1 cellular context compared by ENCODE assay signal in genomic region chr3:40971191-40972168, GRCh38.
TF ChIP-seq lines count a peak whose summit lies in the region.

No MANE protein-coding gene starts in this region.

TF ChIP-seq in K562, 482 proteins besides CTCF, POLR2A, EP300 and RAD21 (continued from another document):
- no peak for TF ChIP-seq ZNF518B (CRISPR knock-in tag; IDR thresholded peaks at IDR 0.05)
- TF ChIP-seq RFX1 (IDR thresholded peaks at IDR 0.05): 0 out of 2 replicates have a peak, but pooled peaks have one; percentile 14
- TF ChIP-seq PHB2 (IDR thresholded peaks at IDR 0.05; ENCODE audit: low read depth): no peak
- peak; percentile 37; the same call in 1 of the 2 replicates for TF ChIP-seq CEBPB (tag; IDR thresholded peaks at IDR 0.05)
- 0 out of 2 replicates have a peak, but pooled peaks have one; percentile 11 for TF ChIP-seq ARID1B (IDR thresholded peaks at IDR 0.05)
- no peak for TF ChIP-seq ZNF316 (IDR thresholded peaks at IDR 0.05)
- TF ChIP-seq, protein P1, sequence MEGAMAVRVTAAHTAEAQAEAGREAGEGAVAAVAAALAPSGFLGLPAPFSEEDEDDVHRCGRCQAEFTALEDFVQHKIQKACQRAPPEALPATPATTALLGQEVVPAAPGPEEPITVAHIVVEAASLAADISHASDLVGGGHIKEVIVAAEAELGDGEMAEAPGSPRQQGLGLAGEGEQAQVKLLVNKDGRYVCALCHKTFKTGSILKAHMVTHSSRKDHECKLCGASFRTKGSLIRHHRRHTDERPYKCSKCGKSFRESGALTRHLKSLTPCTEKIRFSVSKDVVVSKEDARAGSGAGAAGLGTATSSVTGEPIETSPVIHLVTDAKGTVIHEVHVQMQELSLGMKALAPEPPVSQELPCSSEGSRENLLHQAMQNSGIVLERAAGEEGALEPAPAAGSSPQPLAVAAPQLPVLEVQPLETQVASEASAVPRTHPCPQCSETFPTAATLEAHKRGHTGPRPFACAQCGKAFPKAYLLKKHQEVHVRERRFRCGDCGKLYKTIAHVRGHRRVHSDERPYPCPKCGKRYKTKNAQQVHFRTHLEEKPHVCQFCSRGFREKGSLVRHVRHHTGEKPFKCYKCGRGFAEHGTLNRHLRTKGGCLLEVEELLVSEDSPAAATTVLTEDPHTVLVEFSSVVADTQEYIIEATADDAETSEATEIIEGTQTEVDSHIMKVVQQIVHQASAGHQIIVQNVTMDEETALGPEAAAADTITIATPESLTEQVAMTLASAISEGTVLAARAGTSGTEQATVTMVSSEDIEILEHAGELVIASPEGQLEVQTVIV (CRISPR knock-in tag; IDR thresholded peaks at IDR 0.05; ENCODE audit: borderline replicate concordance): no peak
- no peak for TF ChIP-seq RBM22 (IDR thresholded peaks at IDR 0.05; ENCODE audit: low read depth, low read length, poor library complexity, severe bottlenecking)
- peak; percentile 88 for TF ChIP-seq FOSL1 (tag; conservative IDR thresholded peaks at IDR 0.05)
